ENCODE assay signal across 8 cellular contexts in the genomic region with DNA sequence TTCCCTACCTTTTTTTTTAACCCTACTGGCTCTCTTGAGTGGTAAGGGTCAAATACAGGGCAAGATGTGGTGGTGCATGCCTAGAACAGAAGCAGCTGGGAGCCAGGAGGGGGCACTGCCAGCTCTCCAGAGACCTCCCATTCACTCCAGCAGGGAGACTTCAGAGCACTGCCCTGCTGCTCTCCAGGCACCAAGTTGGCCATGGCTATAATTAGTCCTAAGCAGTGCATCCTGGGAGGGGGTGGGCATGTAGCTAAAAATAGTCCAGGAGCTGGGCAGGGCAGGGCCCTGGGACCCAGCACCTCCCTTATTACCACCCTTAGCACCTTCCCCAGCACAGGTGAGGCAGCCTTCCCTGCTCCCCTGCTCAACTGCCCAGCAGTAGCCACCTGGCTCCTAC. TPM values are rescaled to one million over a fixed set of nuclear protein-coding genes. Genes with fewer than 3 reads are reported as not detected.
A peak's percentile ranks its signal among the peaks of the same experiment; 100 is the strongest.
DNase-seq lines count a peak whose midpoint lies in the region; ATAC-seq and TF ChIP-seq lines count a peak whose summit lies in the region.

No MANE protein-coding gene starts in this region.

- TF ChIP-seq CTCF in AG04450 (IDR thresholded peaks at IDR 0.05; ENCODE audit: low read depth, low read length) (peak; percentile 39), GM10266 (IDR thresholded peaks at IDR 0.05; ENCODE audit: control insufficient read depth, insufficient read depth, low read depth, missing control alignments) (peak; percentile 29), Panc1 (IDR thresholded peaks at IDR 0.05) (peak; percentile 70)

- H3K27me3 ChIP-seq in AG04450 (ENCODE audit: control insufficient read depth, insufficient read depth, low read length) (no peaks in the 10 kb centered on the region), Panc1 (ENCODE audit: control insufficient read depth, insufficient read depth, low read length) (no peaks in the 10 kb centered on the region)

- no peak for ATAC-seq in Panc1
- no peak for ATAC-seq in HG02970 (IDR thresholded peaks at IDR 0.05; ENCODE audit: low FRiP score, unreplicated experiment)
- ATAC-seq in HG02623 (IDR thresholded peaks at IDR 0.05; ENCODE audit: unreplicated experiment): no peak
- ATAC-seq in HG02763 (IDR thresholded peaks at IDR 0.05; ENCODE audit: unreplicated experiment): no peak

- BruUV-seq in Panc1 (replicated peaks; lab: Mats Ljungman, UMichigan): no TSS peak

- H3K4me1 ChIP-seq in Panc1 (ENCODE audit: control insufficient read depth, insufficient read depth, low read length): peaks cover 48% of the 10 kb centered on the region

- DNase-seq in AG04450 (ENCODE audit: low read depth, low spot score) (no peak), GM10266 (ENCODE audit: extremely low spot score) (no peak), Panc1 (ENCODE audit: low read depth, low spot score) (no peak), head of caudate nucleus (peak in 26 of 42 donors; percentile 34 to 72 (median 54)), NOMO-1 (lab: John Stamatoyannopoulos, UW; ENCODE audit: unreplicated experiment in 2 of 2) (no peak)

- CTCF ChIA-PET in AG04450 (lab: Charles Lee) (interaction anchor here (0.6 to 3.3 kb wide), 5 partner anchors 27 to 189 kb away, joined by 3 to 47 read pairs (median 6); a partner anchor contains a TSS), Panc1 (lab: Charles Lee) (interaction anchor here (0.7 to 1.4 kb wide), 3 partner anchors 43 to 160 kb away, joined by 3 to 4 read pairs (median 4); no protein-coding TSS in a partner anchor)

- no peak overlapping the region for H3K4me3 ChIP-seq in AG04450 (ENCODE audit: low read depth, low read length)
- H3K4me3 ChIP-seq in Panc1 (ENCODE audit: low read depth in 2 of 2, low read length in 2 of 2): no peak overlapping the region

- H3K27ac ChIP-seq in AG04450 (ENCODE audit: low read depth, low read length) (no peak overlapping the region), Panc1 (ENCODE audit: low read length) (no peak overlapping the region)

- H3K9me3 ChIP-seq in AG04450 (ENCODE audit: control insufficient read depth, insufficient read depth, low read length) (no peaks in the 10 kb centered on the region; the same call in 1 of the 2 replicates), Panc1 (ENCODE audit: control insufficient read depth, insufficient read depth, low read depth, low read length) (no peaks in the 10 kb centered on the region)

- in situ Hi-C loops in Panc1 (cut with HindIII; ENCODE audit: low pct_unique_long_range_greater_than_20kb, low sequenced_read_pairs): no loop called here

- H3K36me3 ChIP-seq in Panc1 (ENCODE audit: control insufficient read depth, insufficient read depth, low read length): no peaks in the 10 kb centered on the region

- intact Hi-C loops in Panc1 (cut with micrococcal nuclease; ENCODE audit: unreplicated experiment): no loop called here
- intact Hi-C loops in head of caudate nucleus (cut with DNase I): loop anchor here (5.0 kb wide), 1 partner anchor 313 kb away; a partner anchor contains a TSS

- POLR2A ChIA-PET in AG04450 (lab: Yijun Ruan, JAX): no interaction called here
- POLR2A ChIA-PET in Panc1 (lab: Charles Lee): no interaction called here

RNA-seq across cellular contexts. Expression of a gene that starts 3.5 kb away (rescaled TPM):
- 8.8 and 9.3 TPM in 2 replicates for polyA plus RNA-seq in AG04450 (2011; rRNA removed)
- 19.3 and 21.6 TPM in 2 replicates for polyA minus RNA-seq in AG04450 (2011; rRNA and poly(A)+ RNA removed)
- total RNA-seq in Panc1 (2021; ENCODE audit: unreplicated experiment): 9.7 TPM
- polyA plus RNA-seq in Panc1 (2012; ENCODE audit: insufficient read length): 11.8 TPM

RNA-seq across cellular contexts. Expression of a gene that starts 26.3 kb away (rescaled TPM):
- 2.5 and 2.7 TPM in 2 replicates for polyA plus RNA-seq in AG04450 (2011; rRNA removed)
- polyA minus RNA-seq in AG04450 (2011; rRNA and poly(A)+ RNA removed): 3.8 and 3.9 TPM in 2 replicates
- 31.4 TPM for total RNA-seq in Panc1 (2021; ENCODE audit: unreplicated experiment)
- polyA plus RNA-seq in Panc1 (2012; ENCODE audit: insufficient read length): 34.3 TPM

RNA-seq across cellular contexts. Expression of a gene that starts 29.8 kb away (rescaled TPM):
- polyA plus RNA-seq in AG04450 (2011; rRNA removed): 20.7 and 24.5 TPM in 2 replicates
- 36.5 and 44.0 TPM in 2 replicates for polyA minus RNA-seq in AG04450 (2011; rRNA and poly(A)+ RNA removed)
- total RNA-seq in Panc1 (2021; ENCODE audit: unreplicated experiment): 94.6 TPM
- 105 TPM for polyA plus RNA-seq in Panc1 (2012; ENCODE audit: insufficient read length)

RNA-seq across cellular contexts. Expression of a gene that starts 50.8 kb away (rescaled TPM):
- polyA plus RNA-seq in AG04450 (2011; rRNA removed): 17.8 and 26.1 TPM in 2 replicates
- polyA minus RNA-seq in AG04450 (2011; rRNA and poly(A)+ RNA removed): 31.8 and 47.2 TPM in 2 replicates
- total RNA-seq in Panc1 (2021; ENCODE audit: unreplicated experiment): 123 TPM
- 200 TPM for polyA plus RNA-seq in Panc1 (2012; ENCODE audit: insufficient read length)

RNA-seq across cellular contexts. Expression of a gene that starts 52.4 kb away (rescaled TPM):
- polyA plus RNA-seq in AG04450 (2011; rRNA removed): 5.3 and 5.4 TPM in 2 replicates
- polyA minus RNA-seq in AG04450 (2011; rRNA and poly(A)+ RNA removed): 5.8 and 6.4 TPM in 2 replicates
- 33.7 TPM for total RNA-seq in Panc1 (2021; ENCODE audit: unreplicated experiment)
- polyA plus RNA-seq in Panc1 (2012; ENCODE audit: insufficient read length): 25.9 TPM

Comparison
In these comparisons a context has a peak if more than half of its experiments do, and no peak if none do; other contexts are left out.
1. DNase-seq: peak in head of caudate nucleus (26 of 42); none in AG04450 (single experiment), GM10266 (single experiment), Panc1 (single experiment) and NOMO-1 (0 of 2).
2. Peak in every context shown above with its lines, with median percentiles within 50 percentile points of each other: CTCF ChIP-seq.